ENCODE assay signal across 8 cellular contexts in the genomic region with DNA sequence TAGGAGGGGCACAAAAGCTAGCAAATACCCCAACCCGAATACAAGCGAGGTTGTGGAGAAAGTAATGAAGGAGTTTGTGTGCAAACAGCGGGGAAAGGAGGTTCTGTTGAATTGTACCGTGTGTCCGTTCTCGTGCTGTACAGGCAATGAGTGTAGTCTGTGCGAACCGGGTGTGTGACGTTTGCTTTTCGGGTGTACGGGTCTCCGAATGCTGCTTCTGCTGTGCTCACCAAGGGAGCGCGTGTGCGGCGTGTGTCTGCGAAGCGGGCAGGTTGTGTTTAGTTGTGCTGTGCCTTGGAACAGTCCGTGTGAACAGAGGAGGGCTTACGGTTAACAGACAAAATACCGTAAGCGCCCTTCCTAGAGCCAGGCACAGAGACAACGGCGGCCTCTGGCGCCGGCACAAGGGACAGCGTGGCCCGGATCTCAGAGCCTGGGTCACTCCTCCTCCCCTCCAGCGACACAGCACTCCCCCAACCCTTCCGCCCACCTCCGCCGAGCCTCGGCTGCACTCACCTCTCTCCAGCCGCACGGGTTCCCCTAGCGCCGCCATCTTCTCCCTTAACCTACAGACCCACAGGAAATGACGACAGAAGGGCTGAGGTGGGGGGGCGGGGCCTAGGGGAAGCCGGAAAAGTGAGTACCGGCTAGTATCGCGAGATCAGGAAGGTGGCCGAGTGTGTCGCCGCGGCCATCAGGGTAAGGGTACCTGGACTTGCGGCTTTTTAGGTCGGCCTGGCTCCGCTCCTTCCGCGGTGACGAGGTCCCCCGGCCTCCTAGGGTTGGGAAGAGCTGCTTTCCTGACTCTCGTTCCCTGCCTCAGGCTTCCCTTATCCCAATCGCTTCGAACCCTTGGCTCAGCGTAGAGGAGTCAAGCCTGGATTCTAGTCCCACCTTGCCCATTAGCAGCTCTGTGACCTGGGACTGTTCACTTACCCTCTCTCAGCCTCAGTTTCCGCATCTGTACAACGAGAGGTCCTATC. TPM values are rescaled to one million over a fixed set of nuclear protein-coding genes. Genes with fewer than 3 reads are reported as not detected.
DNase-seq lines count a peak whose midpoint lies in the region; ATAC-seq and TF ChIP-seq lines count a peak whose summit lies in the region.

A gene with protein sequence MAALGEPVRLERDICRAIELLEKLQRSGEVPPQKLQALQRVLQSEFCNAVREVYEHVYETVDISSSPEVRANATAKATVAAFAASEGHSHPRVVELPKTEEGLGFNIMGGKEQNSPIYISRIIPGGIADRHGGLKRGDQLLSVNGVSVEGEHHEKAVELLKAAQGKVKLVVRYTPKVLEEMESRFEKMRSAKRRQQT (minus strand): TSS at position 570 of the 983 bp plus-strand sequence. CDS start 17 bp downstream, at position 553.

- in situ Hi-C loops in endometrial microvascular endothelial cells (cut with HindIII; ENCODE audit: inconsistent ontology term, low pct_unique_long_range_greater_than_20kb, low sequenced_read_pairs): no loop called here

- no peaks in the 10 kb centered on the region for H3K9me3 ChIP-seq in Caco-2

- intact Hi-C loops in Caco-2 (cut with micrococcal nuclease; ENCODE audit: unreplicated experiment): no loop called here

- H3K36me3 Mint-ChIP-seq in Caco-2 (ENCODE audit: insufficient read depth, unreplicated experiment) (peaks cover 6% of the 10 kb centered on the region), mesothelial cell of epicardium (no peaks in the 10 kb centered on the region)
- peaks cover 14% of the 10 kb centered on the region for H3K36me3 Mint-ChIP-seq in activated CD8-positive, alpha-beta memory T cell treated with anti-CD3 and anti-CD28 coated beads, Interleukin-2, amount 10 ng/mL, durations not matched to agents 7 days and 5 days

- no peaks in the 10 kb centered on the region for H3K36me3 ChIP-seq in Caco-2 (ENCODE audit: control insufficient read depth, insufficient read depth, low read length)

- H3K27ac Mint-ChIP-seq in Caco-2 (ENCODE audit: unreplicated experiment) (peak within 1 kb of the TSS; percentile 93), mesothelial cell of epicardium (peak within 1 kb of the TSS; percentile 98)
- peak within 1 kb of the TSS; percentile 98 for H3K27ac Mint-ChIP-seq in activated CD8-positive, alpha-beta memory T cell treated with anti-CD3 and anti-CD28 coated beads, Interleukin-2, amount 10 ng/mL, durations not matched to agents 7 days and 5 days

- POLR2A ChIA-PET in Caco-2 (lab: Charles Lee): interaction anchor here (0.5 to 0.6 kb wide), 2 partner anchors 188 to 323 kb away, joined by 3 to 6 read pairs; no protein-coding TSS in a partner anchor

- DNase-seq in Caco-2 (peak; percentile 92 to 98), HT1080 (ENCODE audit: low read depth) (peak; percentile 92), NOMO-1 treated with DMSO at 0.1 percent for 48 hours (lab: John Stamatoyannopoulos, UW; ENCODE audit: unreplicated experiment) (peak; percentile 96), mesothelial cell of epicardium (ENCODE audit: low spot score in 2 of 2, unreplicated experiment in 2 of 2) (peak; percentile 82 to 87)
- DNase-seq in activated CD8-positive, alpha-beta memory T cell treated with anti-CD3 and anti-CD28 coated beads, Interleukin-2, amount 10 ng/mL, durations not matched to agents 7 days and 5 days: peak; percentile 97
- DNase-seq in stimulated activated CD8-positive, alpha-beta memory T cell treated with anti-CD3 and anti-CD28 coated beads, Interleukin-15, amount 100 ng/mL, for 48 hours (ENCODE audit: low read depth in 2 of 2): peak; percentile 91

- H3K9me3 Mint-ChIP-seq in Caco-2 (ENCODE audit: unreplicated experiment) (no peaks in the 10 kb centered on the region), mesothelial cell of epicardium (no peaks in the 10 kb centered on the region)
- H3K9me3 Mint-ChIP-seq in activated CD8-positive, alpha-beta memory T cell treated with anti-CD3 and anti-CD28 coated beads, Interleukin-2, amount 10 ng/mL, durations not matched to agents 7 days and 5 days (ENCODE audit: low read depth): no peaks in the 10 kb centered on the region

- H3K4me1 ChIP-seq in Caco-2: peaks cover 10% of the 10 kb centered on the region; the same call in 1 of the 2 replicates

- H3K27me3 Mint-ChIP-seq in Caco-2 (ENCODE audit: insufficient read depth, unreplicated experiment) (no peaks in the 10 kb centered on the region), mesothelial cell of epicardium (ENCODE audit: low read depth) (no peaks in the 10 kb centered on the region)
- no peaks in the 10 kb centered on the region for H3K27me3 Mint-ChIP-seq in activated CD8-positive, alpha-beta memory T cell treated with anti-CD3 and anti-CD28 coated beads, Interleukin-2, amount 10 ng/mL, durations not matched to agents 7 days and 5 days

- peak; percentile 94 for ATAC-seq in GM21360 (IDR thresholded peaks at IDR 0.05; ENCODE audit: unreplicated experiment)
- peak; percentile 93 for ATAC-seq in activated CD8-positive, alpha-beta memory T cell treated with anti-CD3 and anti-CD28 coated beads, Interleukin-2, amount 10 ng/mL, durations not matched to agents 7 days and 5 days

- CTCF ChIA-PET in Caco-2 (lab: Charles Lee): no interaction called here
- CTCF ChIA-PET in activated CD8-positive, alpha-beta memory T cell treated with anti-CD3 and anti-CD28 coated beads, Interleukin-2, amount 10 ng/mL, durations not matched to agents 7 days and 5 days (lab: Charles Lee): interaction anchor here (1.3 to 1.7 kb wide), 3 partner anchors 8 to 323 kb away, joined by 3 to 9 read pairs (median 5); no protein-coding TSS in a partner anchor

- peaks cover 15% of the 10 kb centered on the region for H3K4me1 Mint-ChIP-seq in Caco-2 (ENCODE audit: low read depth, unreplicated experiment)
- H3K4me1 Mint-ChIP-seq in activated CD8-positive, alpha-beta memory T cell treated with anti-CD3 and anti-CD28 coated beads, Interleukin-2, amount 10 ng/mL, durations not matched to agents 7 days and 5 days: peaks cover 38% of the 10 kb centered on the region
- peaks cover 31% of the 10 kb centered on the region for H3K4me1 Mint-ChIP-seq in mesothelial cell of epicardium

- H3K4me3 ChIP-seq in Caco-2 (ENCODE audit: low read depth, low read length): peak within 1 kb of the TSS; percentile 68

- peak within 1 kb of the TSS; percentile 92 for H3K4me3 Mint-ChIP-seq in Caco-2 (ENCODE audit: unreplicated experiment)
- H3K4me3 Mint-ChIP-seq in activated CD8-positive, alpha-beta memory T cell treated with anti-CD3 and anti-CD28 coated beads, Interleukin-2, amount 10 ng/mL, durations not matched to agents 7 days and 5 days: peak within 1 kb of the TSS; percentile 90
- peak within 1 kb of the TSS; percentile 96 for H3K4me3 Mint-ChIP-seq in mesothelial cell of epicardium

- TF ChIP-seq CTCF in Caco-2 (IDR thresholded peaks at IDR 0.05; ENCODE audit: insufficient read depth in 1 of 2, low read depth in 1 of 2, low read length in 1 of 2, severe bottlenecking in 1 of 2, unreplicated experiment in 1 of 2): peak in 1 of 2 experiments; percentile 29
- no peak for TF ChIP-seq CTCF in mesothelial cell of epicardium (IDR thresholded peaks at IDR 0.05; ENCODE audit: unreplicated experiment)

- BruUV-seq in Caco-2 (replicated peaks; lab: Mats Ljungman, UMichigan): TSS peak; percentile 64

- H3K27me3 ChIP-seq in Caco-2 (replicated peaks; ENCODE audit: control insufficient read depth, insufficient read depth, low read length): no peaks in the 10 kb centered on the region

RNA-seq across cellular contexts. Expression of the gene that starts here (rescaled TPM):
- total RNA-seq in Caco-2 (2022) (35.9 and 39.8 TPM in 2 replicates), endometrial microvascular endothelial cells (ENCODE audit: inconsistent ontology term) (36.6 TPM), mesothelial cell of epicardium (26.0 to 27.8 TPM (median 26.5 TPM) in 3 replicates)
- total RNA-seq in HT1080 (2014; rRNA removed; shearing (Covaris generic)): 30.5 and 38.2 TPM in 2 replicates
- 47.3 and 60.6 TPM in 2 replicates for polyA plus RNA-seq in HT1080 (2015; cell fraction: cytosol; rRNA removed)
- 39.4 and 39.5 TPM in 2 replicates for polyA plus RNA-seq in HT1080 (2015; cell fraction: nucleus; rRNA removed)
- 10 to 100 TPM; 18.2 to 23.1 TPM for total RNA-seq in activated CD8-positive, alpha-beta memory T cell treated with anti-CD3 and anti-CD28 coated beads, Interleukin-2, amount 10 ng/mL, durations not matched to agents 7 days and 5 days

Comparison
In these comparisons a context has a peak if more than half of its experiments do, and no peak if none do; other contexts are left out.
1. Peak in every context shown above with its lines: DNase-seq, ATAC-seq and H3K4me3 ChIP-seq.